7 cellular contexts compared by ENCODE assay signal in the genomic region with DNA sequence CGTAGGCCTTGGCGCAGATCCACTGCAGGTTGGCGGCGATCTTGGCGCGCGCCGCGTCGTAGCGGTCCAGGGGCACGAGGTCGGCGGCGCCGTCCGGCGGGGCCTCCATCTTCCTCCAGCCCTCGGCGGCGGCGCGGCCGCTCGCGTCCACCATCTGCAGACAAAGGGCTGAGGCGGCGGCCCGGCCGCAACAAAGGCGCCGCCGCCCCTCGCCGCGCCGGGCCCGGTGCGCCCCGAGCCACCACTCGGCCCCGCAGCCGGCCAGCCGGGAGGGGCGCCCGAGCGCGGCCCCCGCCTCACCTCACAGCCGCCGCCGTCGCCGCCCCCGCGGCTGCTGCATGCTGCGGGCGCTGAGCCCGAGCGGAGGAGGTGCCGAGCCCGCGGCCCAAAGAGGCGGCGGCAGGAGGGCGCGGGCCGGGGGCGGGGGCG. TPM values are rescaled to one million over a fixed set of nuclear protein-coding genes. Genes with fewer than 3 reads are reported as not detected.
DNase-seq lines count a peak whose midpoint lies in the region; ATAC-seq and TF ChIP-seq lines count a peak whose summit lies in the region.

No MANE protein-coding gene starts in this region.

- TF ChIP-seq CTCF in GM10266 (IDR thresholded peaks at IDR 0.05; ENCODE audit: control insufficient read depth, insufficient read depth, low read depth, missing control alignments), result peak; percentile 15
- TF ChIP-seq CTCF in dorsolateral prefrontal cortex (IDR thresholded peaks at IDR 0.05 in 54 of 56, conservative IDR thresholded peaks at IDR 0.05 in 2 of 56; ENCODE audit: low read depth in 1 of 56, partially characterized antibody in 56 of 56), result no peak
- TF ChIP-seq CTCF in osteoblast (IDR thresholded peaks at IDR 0.05; ENCODE audit: extremely low read depth, low read depth, low read length), result no peak

- H3K27ac ChIP-seq in HUES64 (ENCODE audit: low read depth, low read length), result no peak overlapping the region; the same call in 1 of the 2 replicates
- peak overlapping the region in 18 of 59 donors; percentile 19 to 76 (median 66) for H3K27ac ChIP-seq in dorsolateral prefrontal cortex
- no peak overlapping the region for H3K27ac ChIP-seq in osteoblast (ENCODE audit: low read depth, low read length)

- H3K4me3 ChIP-seq in HUES64 (ENCODE audit: low read length) (peak overlapping the region; percentile 71), dorsolateral prefrontal cortex (peak overlapping the region in 56 of 59 donors; percentile 46 to 95 (median 74)), osteoblast (ENCODE audit: insufficient read depth, low read length) (peak overlapping the region; percentile 74)

- H3K27me3 ChIP-seq in HUES64 (ENCODE audit: insufficient read depth, low read length) (no peaks in the 10 kb centered on the region), dorsolateral prefrontal cortex (no peaks in the 10 kb centered on the region), osteoblast (ENCODE audit: insufficient read depth, low read length) (no peaks in the 10 kb centered on the region)

- H3K36me3 ChIP-seq in HUES64 (ENCODE audit: insufficient read depth, low read length) (peaks cover 29% of the 10 kb centered on the region), osteoblast (ENCODE audit: insufficient read depth, low read length) (peaks cover 8% of the 10 kb centered on the region)

- peak; percentile 19 for ATAC-seq in GM21390 (IDR thresholded peaks at IDR 0.05; ENCODE audit: unreplicated experiment)
- ATAC-seq in GM19324 (IDR thresholded peaks at IDR 0.05; ENCODE audit: low FRiP score, unreplicated experiment), result no peak

- no peak overlapping the region for H2AFZ ChIP-seq in osteoblast (ENCODE audit: low read length)

- H4K20me1 ChIP-seq in osteoblast (ENCODE audit: insufficient read depth, low read length), result peaks cover 49% of the 10 kb centered on the region

- DNase-seq in GM10266 (ENCODE audit: extremely low spot score), result no peak
- no peak for DNase-seq in dorsolateral prefrontal cortex
- peak; percentile 93 for DNase-seq in osteoblast (ENCODE audit: insufficient read length, low spot score, missing footprints)
- DNase-seq in MV-4-11 (lab: John Stamatoyannopoulos, UW), result no peak

- peak overlapping the region; percentile 94 for H3K4me2 ChIP-seq in osteoblast (ENCODE audit: insufficient read depth, low read length)

- peak overlapping the region; percentile 62 for H3K9ac ChIP-seq in HUES64 (ENCODE audit: low read depth, low read length)

- intact Hi-C loops in dorsolateral prefrontal cortex (cut with DNase I), result loop anchor here (1.0 to 5.0 kb wide), 5 partner anchors 42 to 212 kb away; a partner anchor contains a TSS

- H3K9me3 ChIP-seq in HUES64 (ENCODE audit: insufficient read depth, low read depth, low read length) (no peaks in the 10 kb centered on the region), osteoblast (ENCODE audit: low read depth, low read length) (no peaks in the 10 kb centered on the region)

- peaks cover 77% of the 10 kb centered on the region for H3K79me2 ChIP-seq in osteoblast (ENCODE audit: insufficient read depth, low read length)

- under 1% methylated on average over 70 of the region's 70 CpGs for WGBS in HUES64

- peaks cover 21% of the 10 kb centered on the region for H3K4me1 ChIP-seq in HUES64 (ENCODE audit: insufficient read depth, low read length)
- peaks cover 27% of the 10 kb centered on the region for H3K4me1 ChIP-seq in osteoblast (ENCODE audit: insufficient read depth, low read length)

RNA-seq across cellular contexts. Expression of a gene that starts 0.3 kb away (rescaled TPM):
- polyA plus RNA-seq in HUES64 (2013, experiment 1 of 2), result 23.8 TPM
- polyA plus RNA-seq in HUES64 (2013, experiment 2 of 2), result 26.6 TPM
- total RNA-seq in dorsolateral prefrontal cortex (100 to 1,000 TPM in 1 of 120 experiments, 10 to 100 TPM in 119; 59.6 to 100 (median 81.1) TPM), osteoblast (22.1 and 26.1 TPM in 2 replicates)

RNA-seq across cellular contexts. Expression of a gene that starts 54.2 kb away (rescaled TPM):
- 46.2 TPM for polyA plus RNA-seq in HUES64 (2013, experiment 1 of 2)
- 40.4 TPM for polyA plus RNA-seq in HUES64 (2013, experiment 2 of 2)
- total RNA-seq in dorsolateral prefrontal cortex (10 to 100 TPM; 42.5 to 80.5 (median 55.0) TPM), osteoblast (29.0 and 32.1 TPM in 2 replicates)
